ENCODE assay signal across 12 cellular contexts in genomic region chr15:31476866-31477265, GRCh38.
"Had no signal": no experiment of that assay in that cellular context is flagged by ENCODE, and none has a peak within 500 bp of the region (broad histone marks: within the 10 kb centered on the region; RNA-seq: fewer than 3 reads in every experiment).

No MANE protein-coding gene starts in this region.

- H3K27ac ChIP-seq: ovary, tibial artery had no signal

- H3K27ac Mint-ChIP-seq: activated B cell treated with CpG ODN at 0.5 μM for 24 hours; activated T-helper 1 cell treated with anti-CD3 and anti-CD28 coated beads, Interleukin-12 subunit alpha, Interleukin-12 subunit beta, Interleukin-2, Interleukin-4 antibody, amounts not matched to agents 30 ng/mL and 10 ng/mL and 1 ng/mL, durations not matched to agents 14 hours and 24 hours and 36 hours; T-helper 1 cell treated with Interleukin-12 subunit alpha and Interleukin-12 subunit beta and Interleukin-4 antibody, amounts not matched to agents 30 μg/mL and 1 μg/mL, for 36 hours had no signal

- DNase-seq: activated B cell treated with CpG ODN at 0.5 μM for 24 hours; activated CD4-positive, alpha-beta T cell treated with anti-CD3 and anti-CD28 coated beads, Interleukin-2, amount 50 U/mL, for 1 hour; anterior cingulate cortex; foreskin melanocyte; mammary epithelial cell; ovary; stimulated activated CD4-positive, alpha-beta T cell treated with anti-CD3 and anti-CD28 coated beads, Interleukin-4, amount 100 ng/mL, for 4 hours had no signal

- ATAC-seq: SK-N-SH treated with all-trans-retinoic acid at 6 μM for 48 hours had no signal

- H3K9me3 ChIP-seq: ovary, tibial artery had no signal

- H3K36me3 ChIP-seq: ovary, tibial artery had no signal

- H3K27me3 Mint-ChIP-seq: activated naive CD8-positive, alpha-beta T cell had no signal

- H3K4me3 ChIP-seq: ovary, tibial artery had no signal

- H3K4me3 Mint-ChIP-seq: activated B cell treated with CpG ODN at 0.5 μM for 24 hours; activated naive CD8-positive, alpha-beta T cell; activated T-helper 1 cell treated with anti-CD3 and anti-CD28 coated beads, Interleukin-12 subunit alpha, Interleukin-12 subunit beta, Interleukin-2, Interleukin-4 antibody, amounts not matched to agents 30 ng/mL and 10 ng/mL and 1 ng/mL, durations not matched to agents 14 hours and 24 hours and 36 hours; T-helper 1 cell treated with Interleukin-12 subunit alpha and Interleukin-12 subunit beta and Interleukin-4 antibody, amounts not matched to agents 30 μg/mL and 1 μg/mL, for 36 hours had no signal

- H3K27me3 ChIP-seq: ovary had no signal
